In the genomic region with DNA sequence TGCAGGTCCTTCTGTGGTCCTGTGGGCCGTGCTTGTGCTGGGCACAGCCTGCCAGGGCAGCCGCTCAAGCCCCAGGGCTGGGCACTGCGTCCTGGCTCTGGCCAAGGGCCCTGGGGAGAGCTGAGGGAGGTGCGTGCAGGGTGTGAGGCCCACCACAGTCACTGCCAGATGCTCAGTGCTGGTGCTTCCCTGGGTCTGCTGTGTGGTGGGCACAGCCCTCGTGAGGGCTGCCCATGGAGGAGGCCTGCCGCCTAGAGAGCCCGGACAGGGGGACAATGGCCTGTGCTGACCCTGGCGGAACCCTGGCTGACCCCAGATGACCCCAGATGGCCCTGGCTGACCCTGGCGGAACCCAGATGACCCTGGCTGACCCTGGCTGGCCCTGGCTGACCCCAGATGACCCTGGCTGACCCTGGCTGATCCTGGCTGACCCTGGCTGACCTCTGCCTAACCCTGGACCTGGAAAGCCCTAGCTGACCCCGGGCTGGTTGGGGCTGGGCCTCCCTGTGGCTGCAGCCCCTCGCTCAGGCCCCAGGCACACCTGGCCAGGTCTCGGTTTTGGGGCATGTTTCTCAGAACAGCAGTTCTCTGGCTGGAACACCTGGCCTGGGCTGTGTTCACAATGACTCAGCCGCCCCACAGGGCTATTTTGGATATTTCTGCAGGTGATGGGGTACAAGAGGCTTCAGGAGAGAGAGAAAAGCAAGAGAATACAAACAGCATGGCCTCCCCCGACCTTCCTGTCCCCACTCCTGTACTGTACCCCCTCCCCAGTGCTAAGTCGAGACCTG, we compare ENCODE assay signal across 10 cellular contexts. TPM values are rescaled to one million over a fixed set of nuclear protein-coding genes. Genes with fewer than 3 reads are reported as not detected.
DNase-seq lines count a peak whose midpoint lies in the region; ATAC-seq and TF ChIP-seq lines count a peak whose summit lies in the region.
"Had no signal": no experiment of that assay in that cellular context is flagged by ENCODE, and none has a peak within 500 bp of the region (broad histone marks: within the 10 kb centered on the region; RNA-seq: fewer than 3 reads in every experiment).

No MANE protein-coding gene starts in this region.

- no peaks in the 10 kb centered on the region for H3K36me3 ChIP-seq in KMS-11 (ENCODE audit: insufficient read depth)

- peaks cover 0 to 5% (median 0%) of the 10 kb centered on the region in 7 donors for H3K9me3 Mint-ChIP-seq in naive B cell
- H3K9me3 Mint-ChIP-seq in T-helper 2 cell treated with Interferon-gamma antibody and Interleukin-4, amounts not matched to agents 5 μg/mL and 100 μg/mL, for 36 hours = no peaks in the 10 kb centered on the region
- H3K9me3 Mint-ChIP-seq: activated naive CD4-positive, alpha-beta T cell treated with anti-CD3 and anti-CD28 coated beads, Interleukin-2, amount 50 U/mL, for 24 hours had no signal

- no peak overlapping the region for H3K4me3 ChIP-seq in KMS-11 (IDR thresholded peaks at IDR 0.05; ENCODE audit: insufficient read depth, low read depth, low read length)

- H4K20me1 ChIP-seq in KMS-11 (ENCODE audit: insufficient read depth) = no peaks in the 10 kb centered on the region

- no peaks in the 10 kb centered on the region for H3K27me3 ChIP-seq in KMS-11 (ENCODE audit: insufficient read depth, low read depth)

- peak overlapping the region; percentile 75 for H3K9ac ChIP-seq in KMS-11

- peaks cover 11% of the 10 kb centered on the region for H3K79me2 ChIP-seq in KMS-11 (ENCODE audit: insufficient read depth, low read depth)

- H2AFZ ChIP-seq in KMS-11 (ENCODE audit: low read depth) = no peak overlapping the region

- peak overlapping the region in 7 of 8 donors; percentile 27 to 81 (median 56) for H3K4me3 Mint-ChIP-seq in naive B cell
- no peak overlapping the region for H3K4me3 Mint-ChIP-seq in T-helper 2 cell treated with Interferon-gamma antibody and Interleukin-4, amounts not matched to agents 5 μg/mL and 100 μg/mL, for 36 hours
- H3K4me3 Mint-ChIP-seq: activated naive CD4-positive, alpha-beta T cell treated with anti-CD3 and anti-CD28 coated beads, Interleukin-2, amount 50 U/mL, for 24 hours had no signal

- peak overlapping the region; percentile 99 for H3K27ac ChIP-seq in KMS-11

- ATAC-seq in GM18517 (IDR thresholded peaks at IDR 0.05; ENCODE audit: unreplicated experiment) (peak; percentile 50), GM21786 (IDR thresholded peaks at IDR 0.05; ENCODE audit: unreplicated experiment) (peak; percentile 56), naive B cell (ENCODE audit: low read depth in 2 of 2) (no peak), HG03139 (IDR thresholded peaks at IDR 0.05; ENCODE audit: unreplicated experiment) (no peak)

- H3K36me3 Mint-ChIP-seq in naive B cell = no peaks in the 10 kb centered on the region
- no peaks in the 10 kb centered on the region for H3K36me3 Mint-ChIP-seq in T-helper 2 cell treated with Interferon-gamma antibody and Interleukin-4, amounts not matched to agents 5 μg/mL and 100 μg/mL, for 36 hours (ENCODE audit: low read depth)
- H3K36me3 Mint-ChIP-seq: activated naive CD4-positive, alpha-beta T cell treated with anti-CD3 and anti-CD28 coated beads, Interleukin-2, amount 50 U/mL, for 24 hours had no signal

- H3K27me3 Mint-ChIP-seq in naive B cell = no peaks in the 10 kb centered on the region
- H3K27me3 Mint-ChIP-seq in T-helper 2 cell treated with Interferon-gamma antibody and Interleukin-4, amounts not matched to agents 5 μg/mL and 100 μg/mL, for 36 hours (ENCODE audit: low read depth) = no peaks in the 10 kb centered on the region
- H3K27me3 Mint-ChIP-seq: activated naive CD4-positive, alpha-beta T cell treated with anti-CD3 and anti-CD28 coated beads, Interleukin-2, amount 50 U/mL, for 24 hours had no signal

- in situ Hi-C loops in G401 (cut with HindIII; ENCODE audit: low sequenced_read_pairs) = no loop called here

- peaks cover 52 to 65% (median 60%) of the 10 kb centered on the region in 3 donors for H3K4me1 Mint-ChIP-seq in naive B cell
- no peaks in the 10 kb centered on the region for H3K4me1 Mint-ChIP-seq in T-helper 2 cell treated with Interferon-gamma antibody and Interleukin-4, amounts not matched to agents 5 μg/mL and 100 μg/mL, for 36 hours (ENCODE audit: low read depth)
- H3K4me1 Mint-ChIP-seq: activated naive CD4-positive, alpha-beta T cell treated with anti-CD3 and anti-CD28 coated beads, Interleukin-2, amount 50 U/mL, for 24 hours had no signal

- H3K4me2 ChIP-seq in KMS-11 = peak overlapping the region; percentile 72

- DNase-seq in naive B cell (no peak), NCI-H748 (lab: John Stamatoyannopoulos, UW; ENCODE audit: unreplicated experiment) (no peak), G401 (ENCODE audit: low spot score) (no peak)
- DNase-seq in T-helper 2 cell treated with Interferon-gamma antibody and Interleukin-4, amounts not matched to agents 5 μg/mL and 100 μg/mL, for 36 hours (ENCODE audit: low spot score) = no peak
- DNase-seq: effector memory CD4-positive, alpha-beta T cell had no signal

- H3K4me1 ChIP-seq in KMS-11 (ENCODE audit: low read depth, poor library complexity, severe bottlenecking) = peaks cover 58% of the 10 kb centered on the region

- peak overlapping the region; percentile 84 to 100 (median 98) for H3K27ac Mint-ChIP-seq in naive B cell
- H3K27ac Mint-ChIP-seq in T-helper 2 cell treated with Interferon-gamma antibody and Interleukin-4, amounts not matched to agents 5 μg/mL and 100 μg/mL, for 36 hours = no peak overlapping the region
- H3K27ac Mint-ChIP-seq: activated naive CD4-positive, alpha-beta T cell treated with anti-CD3 and anti-CD28 coated beads, Interleukin-2, amount 50 U/mL, for 24 hours had no signal

- TF ChIP-seq CTCF in KMS-11 (conservative IDR thresholded peaks at IDR 0.05; ENCODE audit: low read depth, low read length) = no peak

RNA-seq across cellular contexts. Expression of a gene that starts 55.4 kb away (rescaled TPM):
- 1 to 10 TPM; 1.4 to 3.3 (median 1.9) TPM for polyA plus RNA-seq in naive B cell (ENCODE audit: low read depth in 6 of 6)
- total RNA-seq in G401 (2014; rRNA removed; shearing (Covaris generic)) = 23.8 and 39.1 TPM in 2 replicates

Comparison
In these comparisons a context has a peak if more than half of its experiments do, and no peak if none do; other contexts are left out.
1. ATAC-seq: peak in GM18517 (single experiment) and GM21786 (single experiment); none in naive B cell (0 of 2) and HG03139 (single experiment).